Comparison of ENCODE assay signal across 8 cellular contexts in genomic region chr18:23502516-23503037, GRCh38. TPM values are rescaled to one million over a fixed set of nuclear protein-coding genes. Genes with fewer than 3 reads are reported as not detected.
A peak's percentile ranks its signal among the peaks of the same experiment; 100 is the strongest.
DNase-seq lines count a peak whose midpoint lies in the region; ATAC-seq and TF ChIP-seq lines count a peak whose summit lies in the region.

No MANE protein-coding gene starts in this region.

- H3K4me1 Mint-ChIP-seq in activated CD4-positive, alpha-beta T cell treated with anti-CD3 and anti-CD28 coated beads, Interleukin-2, amount 10 ng/mL, durations not matched to agents 7 days and 5 days = peaks cover 57% of the 10 kb centered on the region
- peaks cover 40% of the 10 kb centered on the region for H3K4me1 Mint-ChIP-seq in activated naive CD8-positive, alpha-beta T cell treated with anti-CD3 and anti-CD28 coated beads for 36 hours

- H3K36me3 Mint-ChIP-seq in activated CD4-positive, alpha-beta T cell treated with anti-CD3 and anti-CD28 coated beads, Interleukin-2, amount 10 ng/mL, durations not matched to agents 7 days and 5 days (ENCODE audit: low read depth) = peaks cover 20% of the 10 kb centered on the region
- H3K36me3 Mint-ChIP-seq in activated naive CD8-positive, alpha-beta T cell treated with anti-CD3 and anti-CD28 coated beads for 36 hours = peaks cover 15% of the 10 kb centered on the region

- no peak for TF ChIP-seq CTCF in testis (IDR thresholded peaks at IDR 0.05)

- no peak for DNase-seq in activated CD4-positive, alpha-beta T cell treated with anti-CD3 and anti-CD28 coated beads, Interleukin-2, amount 10 ng/mL, durations not matched to agents 7 days and 5 days
- no peak for DNase-seq in activated CD4-positive, alpha-beta T cell treated with anti-CD3 and anti-CD28 coated beads for 48 hours
- DNase-seq in activated naive CD8-positive, alpha-beta T cell treated with anti-CD3 and anti-CD28 coated beads for 36 hours = no peak
- no peak for DNase-seq in testis

- peak overlapping the region; percentile 89 for H3K27ac Mint-ChIP-seq in activated CD4-positive, alpha-beta T cell treated with anti-CD3 and anti-CD28 coated beads, Interleukin-2, amount 10 ng/mL, durations not matched to agents 7 days and 5 days
- H3K27ac Mint-ChIP-seq in activated naive CD8-positive, alpha-beta T cell treated with anti-CD3 and anti-CD28 coated beads for 36 hours = peak overlapping the region; percentile 94

- intact Hi-C loops in testis (cut with DNase I; ENCODE audit: low total_unique reads) = loop anchor here (5.0 kb wide), 1 partner anchor 85 kb away; the partner anchor contains the start of gene NPC1

- no peaks in the 10 kb centered on the region for H3K27me3 ChIP-seq in layer of hippocampus (ENCODE audit: control insufficient read depth, insufficient read depth, low read length)
- no peaks in the 10 kb centered on the region for H3K27me3 ChIP-seq in testis

- no peak for ATAC-seq in GM21737 (IDR thresholded peaks at IDR 0.05; ENCODE audit: unreplicated experiment)
- ATAC-seq in HG03565 (IDR thresholded peaks at IDR 0.05; ENCODE audit: unreplicated experiment) = no peak
- no peak for ATAC-seq in GM18520 (IDR thresholded peaks at IDR 0.05; ENCODE audit: unreplicated experiment)

- whole genome bisulfite sequencing in testis, 2 donors = 11 to 13% methylated on average over 6 of the region's 6 CpGs

- TF ChIP-seq POLR2A in testis (IDR thresholded peaks at IDR 0.05) = no peak

- no peaks in the 10 kb centered on the region for H3K27me3 Mint-ChIP-seq in activated CD4-positive, alpha-beta T cell treated with anti-CD3 and anti-CD28 coated beads, Interleukin-2, amount 10 ng/mL, durations not matched to agents 7 days and 5 days
- no peaks in the 10 kb centered on the region for H3K27me3 Mint-ChIP-seq in activated naive CD8-positive, alpha-beta T cell treated with anti-CD3 and anti-CD28 coated beads for 36 hours

- peak overlapping the region; percentile 70 for H3K4me3 Mint-ChIP-seq in activated CD4-positive, alpha-beta T cell treated with anti-CD3 and anti-CD28 coated beads, Interleukin-2, amount 10 ng/mL, durations not matched to agents 7 days and 5 days
- H3K4me3 Mint-ChIP-seq in activated naive CD8-positive, alpha-beta T cell treated with anti-CD3 and anti-CD28 coated beads for 36 hours = peak overlapping the region; percentile 89

- H3K27ac ChIP-seq in layer of hippocampus (ENCODE audit: low read depth, low read length) (peak overlapping the region; percentile 93), testis (peak overlapping the region; percentile 91 to 92)

- no peaks in the 10 kb centered on the region for H3K36me3 ChIP-seq in testis (ENCODE audit: low read depth, missing control alignments)

- no peaks in the 10 kb centered on the region for H3K9me3 Mint-ChIP-seq in activated CD4-positive, alpha-beta T cell treated with anti-CD3 and anti-CD28 coated beads, Interleukin-2, amount 10 ng/mL, durations not matched to agents 7 days and 5 days
- no peaks in the 10 kb centered on the region for H3K9me3 Mint-ChIP-seq in activated naive CD8-positive, alpha-beta T cell treated with anti-CD3 and anti-CD28 coated beads for 36 hours

- CTCF ChIA-PET in activated CD4-positive, alpha-beta T cell treated with anti-CD3 and anti-CD28 coated beads, Interleukin-2, amount 10 ng/mL, durations not matched to agents 7 days and 5 days (lab: Charles Lee) = interaction anchor here (0.8 to 3.0 kb wide), 4 partner anchors 14 to 83 kb away, joined by 3 to 7 read pairs (median 4); partner anchors contain the start of gene NPC1

- peak overlapping the region; percentile 94 to 95 for H3K4me3 ChIP-seq in testis

- H3K4me1 ChIP-seq in testis = peaks cover 15% of the 10 kb centered on the region

- no peaks in the 10 kb centered on the region for H3K9me3 ChIP-seq in testis

- POLR2A ChIA-PET in activated CD4-positive, alpha-beta T cell treated with anti-CD3 and anti-CD28 coated beads, Interleukin-2, amount 10 ng/mL, durations not matched to agents 7 days and 5 days (lab: Charles Lee) = interaction anchor here (0.7 kb wide), 1 partner anchor 65 kb away, joined by 4 read pairs; a partner anchor contains a TSS

RNA-seq across cellular contexts. Expression of gene RMC1, which starts 0.7 kb away (rescaled TPM):
- total RNA-seq in activated CD4-positive, alpha-beta T cell treated with anti-CD3 and anti-CD28 coated beads, Interleukin-2, amount 10 ng/mL, durations not matched to agents 7 days and 5 days = 10 to 100 TPM; 56.0 to 66.4 TPM
- 10 to 100 TPM; 29.7 to 30.8 TPM for total RNA-seq in activated naive CD8-positive, alpha-beta T cell treated with anti-CD3 and anti-CD28 coated beads for 36 hours
- total RNA-seq in testis = 10 to 100 TPM; 33.5 to 44.2 TPM
- 51.5 TPM for polyA plus RNA-seq in testis (ENCODE audit: insufficient read depth, low read depth, low replicate concordance)

RNA-seq across cellular contexts. Expression of gene RIOK3, which starts 49.5 kb away (rescaled TPM):
- 10 to 100 TPM; 55.4 to 69.3 TPM for total RNA-seq in activated CD4-positive, alpha-beta T cell treated with anti-CD3 and anti-CD28 coated beads, Interleukin-2, amount 10 ng/mL, durations not matched to agents 7 days and 5 days
- 10 to 100 TPM; 52.4 to 61.0 TPM for total RNA-seq in activated naive CD8-positive, alpha-beta T cell treated with anti-CD3 and anti-CD28 coated beads for 36 hours
- 10 to 100 TPM; 41.7 to 68.7 TPM for total RNA-seq in testis
- polyA plus RNA-seq in testis (ENCODE audit: insufficient read depth, low read depth, low replicate concordance) = 76.8 TPM
